In the genomic region with DNA sequence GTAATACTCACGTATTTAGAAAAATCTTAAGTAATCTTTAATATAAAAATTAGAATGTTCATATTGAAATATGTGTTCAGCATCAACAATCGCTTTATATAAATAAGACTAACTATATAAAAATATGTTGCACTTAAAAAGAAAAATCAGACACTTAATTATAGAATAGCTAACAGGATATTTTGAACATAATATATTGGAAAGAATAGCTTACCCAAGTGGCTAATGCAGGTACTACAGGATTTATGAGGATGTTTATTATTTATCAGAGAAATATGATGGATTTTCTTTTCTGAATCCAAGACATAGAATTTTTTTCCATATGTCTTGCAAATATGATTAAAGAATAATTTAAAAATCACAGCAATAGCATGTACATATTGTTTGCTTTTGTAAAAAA, we compare ENCODE assay signal across 1 cellular context.
TF ChIP-seq lines count a peak whose summit lies in the region.

No MANE protein-coding gene starts in this region.

TF ChIP-seq in HepG2, 621 proteins besides CTCF, POLR2A, EP300 and RAD21 (continued from another document):
- TF ChIP-seq, protein P1, sequence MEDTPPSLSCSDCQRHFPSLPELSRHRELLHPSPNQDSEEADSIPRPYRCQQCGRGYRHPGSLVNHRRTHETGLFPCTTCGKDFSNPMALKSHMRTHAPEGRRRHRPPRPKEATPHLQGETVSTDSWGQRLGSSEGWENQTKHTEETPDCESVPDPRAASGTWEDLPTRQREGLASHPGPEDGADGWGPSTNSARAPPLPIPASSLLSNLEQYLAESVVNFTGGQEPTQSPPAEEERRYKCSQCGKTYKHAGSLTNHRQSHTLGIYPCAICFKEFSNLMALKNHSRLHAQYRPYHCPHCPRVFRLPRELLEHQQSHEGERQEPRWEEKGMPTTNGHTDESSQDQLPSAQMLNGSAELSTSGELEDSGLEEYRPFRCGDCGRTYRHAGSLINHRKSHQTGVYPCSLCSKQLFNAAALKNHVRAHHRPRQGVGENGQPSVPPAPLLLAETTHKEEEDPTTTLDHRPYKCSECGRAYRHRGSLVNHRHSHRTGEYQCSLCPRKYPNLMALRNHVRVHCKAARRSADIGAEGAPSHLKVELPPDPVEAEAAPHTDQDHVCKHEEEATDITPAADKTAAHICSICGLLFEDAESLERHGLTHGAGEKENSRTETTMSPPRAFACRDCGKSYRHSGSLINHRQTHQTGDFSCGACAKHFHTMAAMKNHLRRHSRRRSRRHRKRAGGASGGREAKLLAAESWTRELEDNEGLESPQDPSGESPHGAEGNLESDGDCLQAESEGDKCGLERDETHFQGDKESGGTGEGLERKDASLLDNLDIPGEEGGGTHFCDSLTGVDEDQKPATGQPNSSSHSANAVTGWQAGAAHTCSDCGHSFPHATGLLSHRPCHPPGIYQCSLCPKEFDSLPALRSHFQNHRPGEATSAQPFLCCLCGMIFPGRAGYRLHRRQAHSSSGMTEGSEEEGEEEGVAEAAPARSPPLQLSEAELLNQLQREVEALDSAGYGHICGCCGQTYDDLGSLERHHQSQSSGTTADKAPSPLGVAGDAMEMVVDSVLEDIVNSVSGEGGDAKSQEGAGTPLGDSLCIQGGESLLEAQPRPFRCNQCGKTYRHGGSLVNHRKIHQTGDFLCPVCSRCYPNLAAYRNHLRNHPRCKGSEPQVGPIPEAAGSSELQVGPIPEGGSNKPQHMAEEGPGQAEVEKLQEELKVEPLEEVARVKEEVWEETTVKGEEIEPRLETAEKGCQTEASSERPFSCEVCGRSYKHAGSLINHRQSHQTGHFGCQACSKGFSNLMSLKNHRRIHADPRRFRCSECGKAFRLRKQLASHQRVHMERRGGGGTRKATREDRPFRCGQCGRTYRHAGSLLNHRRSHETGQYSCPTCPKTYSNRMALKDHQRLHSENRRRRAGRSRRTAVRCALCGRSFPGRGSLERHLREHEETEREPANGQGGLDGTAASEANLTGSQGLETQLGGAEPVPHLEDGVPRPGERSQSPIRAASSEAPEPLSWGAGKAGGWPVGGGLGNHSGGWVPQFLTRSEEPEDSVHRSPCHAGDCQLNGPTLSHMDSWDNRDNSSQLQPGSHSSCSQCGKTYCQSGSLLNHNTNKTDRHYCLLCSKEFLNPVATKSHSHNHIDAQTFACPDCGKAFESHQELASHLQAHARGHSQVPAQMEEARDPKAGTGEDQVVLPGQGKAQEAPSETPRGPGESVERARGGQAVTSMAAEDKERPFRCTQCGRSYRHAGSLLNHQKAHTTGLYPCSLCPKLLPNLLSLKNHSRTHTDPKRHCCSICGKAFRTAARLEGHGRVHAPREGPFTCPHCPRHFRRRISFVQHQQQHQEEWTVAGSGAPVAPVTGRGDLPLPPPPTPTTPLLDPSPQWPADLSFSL (CRISPR knock-in tag; IDR thresholded peaks at IDR 0.05): no peak
